7 cellular contexts compared by ENCODE assay signal in the genomic region with DNA sequence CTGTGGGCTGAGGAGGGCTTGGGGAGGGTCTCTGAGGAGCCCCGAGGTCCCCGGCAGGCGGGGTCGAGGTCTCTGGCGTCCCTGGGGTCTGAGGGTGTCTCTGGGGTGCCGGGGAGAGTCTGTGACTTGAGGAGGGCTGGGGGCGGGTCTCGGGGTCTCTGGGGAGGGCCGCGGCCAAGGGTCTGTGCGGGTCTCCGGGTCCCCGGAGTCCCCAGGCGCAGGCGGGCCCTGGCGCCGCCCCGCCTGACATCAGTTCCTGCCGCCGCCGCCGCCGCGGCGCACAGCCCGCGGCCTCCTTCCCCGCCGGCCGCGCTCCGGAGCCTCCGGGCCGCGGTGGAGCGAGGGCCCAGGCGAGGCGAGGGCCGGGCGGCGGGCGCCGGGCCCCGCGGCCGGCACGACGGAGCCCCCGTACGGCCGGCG. TPM values are rescaled to one million over a fixed set of nuclear protein-coding genes. Genes with fewer than 3 reads are reported as not detected.
DNase-seq lines count a peak whose midpoint lies in the region; ATAC-seq, FAIRE-seq and TF ChIP-seq lines count a peak whose summit lies in the region.

A gene with protein sequence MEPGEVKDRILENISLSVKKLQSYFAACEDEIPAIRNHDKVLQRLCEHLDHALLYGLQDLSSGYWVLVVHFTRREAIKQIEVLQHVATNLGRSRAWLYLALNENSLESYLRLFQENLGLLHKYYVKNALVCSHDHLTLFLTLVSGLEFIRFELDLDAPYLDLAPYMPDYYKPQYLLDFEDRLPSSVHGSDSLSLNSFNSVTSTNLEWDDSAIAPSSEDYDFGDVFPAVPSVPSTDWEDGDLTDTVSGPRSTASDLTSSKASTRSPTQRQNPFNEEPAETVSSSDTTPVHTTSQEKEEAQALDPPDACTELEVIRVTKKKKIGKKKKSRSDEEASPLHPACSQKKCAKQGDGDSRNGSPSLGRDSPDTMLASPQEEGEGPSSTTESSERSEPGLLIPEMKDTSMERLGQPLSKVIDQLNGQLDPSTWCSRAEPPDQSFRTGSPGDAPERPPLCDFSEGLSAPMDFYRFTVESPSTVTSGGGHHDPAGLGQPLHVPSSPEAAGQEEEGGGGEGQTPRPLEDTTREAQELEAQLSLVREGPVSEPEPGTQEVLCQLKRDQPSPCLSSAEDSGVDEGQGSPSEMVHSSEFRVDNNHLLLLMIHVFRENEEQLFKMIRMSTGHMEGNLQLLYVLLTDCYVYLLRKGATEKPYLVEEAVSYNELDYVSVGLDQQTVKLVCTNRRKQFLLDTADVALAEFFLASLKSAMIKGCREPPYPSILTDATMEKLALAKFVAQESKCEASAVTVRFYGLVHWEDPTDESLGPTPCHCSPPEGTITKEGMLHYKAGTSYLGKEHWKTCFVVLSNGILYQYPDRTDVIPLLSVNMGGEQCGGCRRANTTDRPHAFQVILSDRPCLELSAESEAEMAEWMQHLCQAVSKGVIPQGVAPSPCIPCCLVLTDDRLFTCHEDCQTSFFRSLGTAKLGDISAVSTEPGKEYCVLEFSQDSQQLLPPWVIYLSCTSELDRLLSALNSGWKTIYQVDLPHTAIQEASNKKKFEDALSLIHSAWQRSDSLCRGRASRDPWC (plus strand): TSS at position 279 of the 420 bp plus-strand sequence. CDS start 239 bp downstream, outside the sequence.

- no peaks in the 10 kb centered on the region for H3K27me3 Mint-ChIP-seq in T-helper 2 cell treated with Interferon-gamma antibody and Interleukin-4, amounts not matched to agents 5 μg/mL and 100 μg/mL, for 36 hours (ENCODE audit: low read depth)
- peaks cover 5% of the 10 kb centered on the region for H3K27me3 Mint-ChIP-seq in brain

- peak within 1 kb of the TSS; percentile 75 for H3K4me3 ChIP-seq in iPS-18c (ENCODE audit: insufficient read depth, low read depth, low read length)
- peak within 1 kb of the TSS; percentile 94 to 96 for H3K4me3 ChIP-seq in small intestine (ENCODE audit: low read depth in 1 of 2, low read length in 2 of 2)

- peak within 1 kb of the TSS; percentile 72 to 93 for H3K27ac ChIP-seq in small intestine (ENCODE audit: low read depth in 1 of 2, low read length in 1 of 2)

- H3K4me1 ChIP-seq in small intestine (ENCODE audit: control insufficient read depth in 2 of 2, insufficient read depth in 1 of 2, low read depth in 1 of 2, low read length in 1 of 2): peaks cover 3 to 13% of the 10 kb centered on the region in 2 donors

- ATAC-seq in GM18498 (IDR thresholded peaks at IDR 0.05; ENCODE audit: unreplicated experiment): peak; percentile 73
- ATAC-seq in HG03432 (IDR thresholded peaks at IDR 0.05; ENCODE audit: unreplicated experiment): peak; percentile 73

- FAIRE-seq in small intestine (lab: Jason Lieb, UNC) (no peak), RCC 7860 (lab: Jason Lieb, UNC) (no peak)

- H3K9me3 Mint-ChIP-seq in T-helper 2 cell treated with Interferon-gamma antibody and Interleukin-4, amounts not matched to agents 5 μg/mL and 100 μg/mL, for 36 hours: no peaks in the 10 kb centered on the region
- peaks cover 0 to 10% (median 4%) of the 10 kb centered on the region in 5 experiments for H3K9me3 Mint-ChIP-seq in brain

- H3K4me1 Mint-ChIP-seq in T-helper 2 cell treated with Interferon-gamma antibody and Interleukin-4, amounts not matched to agents 5 μg/mL and 100 μg/mL, for 36 hours (ENCODE audit: low read depth): peaks cover 27% of the 10 kb centered on the region
- H3K4me1 Mint-ChIP-seq in brain: peaks cover 25% of the 10 kb centered on the region

- WGBS in small intestine, 3 donors: 0 to 1% (median 0%) methylated on average over 9 to 52 of the region's 52 CpGs

- peaks cover 12% of the 10 kb centered on the region for H3K36me3 Mint-ChIP-seq in T-helper 2 cell treated with Interferon-gamma antibody and Interleukin-4, amounts not matched to agents 5 μg/mL and 100 μg/mL, for 36 hours (ENCODE audit: low read depth)
- H3K36me3 Mint-ChIP-seq in brain: peaks cover 23% of the 10 kb centered on the region

- no peak for TF ChIP-seq CTCF in brain (conservative IDR thresholded peaks at IDR 0.05)

- peak within 1 kb of the TSS; percentile 90 for H3K27ac Mint-ChIP-seq in T-helper 2 cell treated with Interferon-gamma antibody and Interleukin-4, amounts not matched to agents 5 μg/mL and 100 μg/mL, for 36 hours
- peak within 1 kb of the TSS; percentile 83 to 97 (median 94) for H3K27ac Mint-ChIP-seq in brain

- no peaks in the 10 kb centered on the region for H3K9me3 ChIP-seq in iPS-18c (ENCODE audit: control insufficient read depth, insufficient read depth, low read length)
- no peaks in the 10 kb centered on the region for H3K9me3 ChIP-seq in small intestine (ENCODE audit: control insufficient read depth, low read depth)

- H3K36me3 ChIP-seq in small intestine (ENCODE audit: control insufficient read depth in 2 of 2, insufficient read depth in 2 of 2, low read length in 2 of 2): no peaks in the 10 kb centered on the region

- peak; percentile 31 for DNase-seq in T-helper 2 cell treated with Interferon-gamma antibody and Interleukin-4, amounts not matched to agents 5 μg/mL and 100 μg/mL, for 36 hours (ENCODE audit: low spot score)
- peak; percentile 42 for DNase-seq in small intestine
- no peak for DNase-seq in RCC 7860 (ENCODE audit: low spot score)

- peak within 1 kb of the TSS; percentile 90 for H3K4me3 Mint-ChIP-seq in T-helper 2 cell treated with Interferon-gamma antibody and Interleukin-4, amounts not matched to agents 5 μg/mL and 100 μg/mL, for 36 hours
- peak within 1 kb of the TSS; percentile 91 to 96 (median 92) for H3K4me3 Mint-ChIP-seq in brain

- H3K27me3 ChIP-seq in small intestine (ENCODE audit: control insufficient read depth in 2 of 2, insufficient read depth in 2 of 2, low read length in 2 of 2): no peaks in the 10 kb centered on the region

RNA-seq across cellular contexts. Expression of the gene that starts here (rescaled TPM):
- polyA plus RNA-seq in brain (ENCODE audit: insufficient read depth, low read depth, low replicate concordance): 91.6 TPM
- 10 to 100 TPM; 18.6 to 29.0 (median 23.2) TPM for polyA plus RNA-seq in small intestine
